ENCODE assay signal across 8 cellular contexts in genomic region chr6:27019651-27020552, GRCh38.
DNase-seq lines count a peak whose midpoint lies in the region; ATAC-seq and TF ChIP-seq lines count a peak whose summit lies in the region.

No MANE protein-coding gene starts in this region.

- H3K9me3 ChIP-seq in ES-I3 (ENCODE audit: control insufficient read depth, insufficient read depth, low read length), result 0 out of 2 replicates have a peak, but pooled peaks cover 6% of the 10 kb centered on the region

- no peaks in the 10 kb centered on the region for H3K4me1 ChIP-seq in ES-I3 (ENCODE audit: insufficient read depth, low read length)

- TF ChIP-seq POLR2A in erythroblast (IDR thresholded peaks at IDR 0.05; ENCODE audit: low read length), result no peak

- H3K36me3 ChIP-seq in ES-I3 (ENCODE audit: insufficient read depth, low read length), result no peaks in the 10 kb centered on the region

- DNase-seq in NCI-H510A treated with DMSO at 0.1 percent for 48 hours (lab: John Stamatoyannopoulos, UW), result peak; percentile 87
- DNase-seq in activated T-cell treated with anti-CD3 and anti-CD28 coated beads for 24 hours (ENCODE audit: low read depth), result peak; percentile 55
- peak; percentile 82 to 88 for DNase-seq in erythroblast (lab: John Stamatoyannopoulos, UW)
- DNase-seq in midbrain (lab: John Stamatoyannopoulos, UW), result peak; percentile 87
- DNase-seq in stimulated activated CD8-positive, alpha-beta memory T cell treated with anti-CD3 and anti-CD28 coated beads, Interleukin-15, amount 100 ng/mL, for 48 hours (ENCODE audit: low read depth in 2 of 2), result peak; percentile 39 to 52

- ATAC-seq in HG02852 (IDR thresholded peaks at IDR 0.05; ENCODE audit: unreplicated experiment), result peak; percentile 81
- ATAC-seq in GM18858 (IDR thresholded peaks at IDR 0.05; ENCODE audit: unreplicated experiment), result no peak

- H3K9ac ChIP-seq in ES-I3 (ENCODE audit: low read depth, low read length), result peak overlapping the region; percentile 81
